8 cellular contexts compared by ENCODE assay signal in the genomic region with DNA sequence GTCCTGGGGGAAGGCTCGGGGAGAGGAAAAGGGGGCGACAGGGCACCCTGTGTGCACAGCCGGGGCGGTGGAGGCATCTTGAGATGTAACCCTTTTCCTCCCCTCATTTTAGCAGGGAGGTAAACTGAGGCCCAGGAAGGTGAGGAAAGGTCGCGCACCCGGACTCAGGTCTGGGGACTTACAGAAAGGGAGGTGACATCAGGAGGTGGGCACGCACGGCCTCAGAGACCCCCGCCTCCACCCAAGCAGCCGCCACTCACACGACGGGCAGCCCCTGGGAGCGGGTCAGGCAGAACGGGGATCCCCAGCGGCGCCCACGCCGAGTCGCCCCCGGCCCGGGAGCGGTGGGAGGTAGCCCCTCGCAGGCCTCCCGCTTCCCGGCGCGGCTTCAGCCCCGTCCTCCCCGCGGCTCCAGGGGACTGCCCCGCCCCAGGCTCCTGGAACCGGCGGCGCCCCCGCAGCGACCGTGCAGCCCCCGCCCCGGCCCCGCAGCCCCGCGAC. TPM values are rescaled to one million over a fixed set of nuclear protein-coding genes. Genes with fewer than 3 reads are reported as not detected.
DNase-seq lines count a peak whose midpoint lies in the region; ATAC-seq and TF ChIP-seq lines count a peak whose summit lies in the region.

No MANE protein-coding gene starts in this region.

- no peaks in the 10 kb centered on the region for H3K27me3 Mint-ChIP-seq in glutamatergic neuron (ENCODE audit: unreplicated experiment)

- DNase-seq in WERI-Rb-1: no peak
- peak; percentile 46 for DNase-seq in glutamatergic neuron
- no peak for DNase-seq in NCI-H1417 treated with DMSO at 0.1 percent for 48 hours (lab: John Stamatoyannopoulos, UW)
- DNase-seq in AG08395 (ENCODE audit: low spot score): no peak

- peak; percentile 22 for ATAC-seq in HG02642 (IDR thresholded peaks at IDR 0.05; ENCODE audit: poor library complexity, unreplicated experiment)
- no peak for ATAC-seq in GM18861 (IDR thresholded peaks at IDR 0.05; ENCODE audit: unreplicated experiment)

- H3K4me1 Mint-ChIP-seq in glutamatergic neuron (ENCODE audit: low read depth, unreplicated experiment): peaks cover 6% of the 10 kb centered on the region

- no peaks in the 10 kb centered on the region for H3K27me3 ChIP-seq in WERI-Rb-1 (ENCODE audit: insufficient read depth, low read depth, severe bottlenecking)

- no peaks in the 10 kb centered on the region for H3K9me3 ChIP-seq in WERI-Rb-1 (ENCODE audit: severe bottlenecking)

- no peaks in the 10 kb centered on the region for H3K36me3 Mint-ChIP-seq in glutamatergic neuron (ENCODE audit: unreplicated experiment)

- H3K4me3 ChIP-seq in GM08714 (ENCODE audit: low read length) (peak overlapping the region; percentile 77), WERI-Rb-1 (ENCODE audit: low read depth, low read length) (peak overlapping the region; percentile 63), skin epidermis (peak overlapping the region; percentile 54 to 98 (median 82))

- H3K27ac Mint-ChIP-seq in glutamatergic neuron (ENCODE audit: unreplicated experiment): peak overlapping the region; percentile 79

- H3K27ac ChIP-seq in WERI-Rb-1 (peak overlapping the region; percentile 85), skin epidermis (peak overlapping the region in 20 of 21 experiments; percentile 12 to 88 (median 79))

- peak overlapping the region; percentile 92 for H3K4me3 Mint-ChIP-seq in glutamatergic neuron (ENCODE audit: unreplicated experiment)

- H3K9me3 Mint-ChIP-seq in glutamatergic neuron (ENCODE audit: unreplicated experiment): peaks cover 6% of the 10 kb centered on the region

- H3K36me3 ChIP-seq in WERI-Rb-1: peaks cover 27% of the 10 kb centered on the region

- TF ChIP-seq CTCF in WERI-Rb-1 (IDR thresholded peaks at IDR 0.05; ENCODE audit: low read depth, low read length): no peak
- TF ChIP-seq CTCF in glutamatergic neuron (IDR thresholded peaks at IDR 0.05; ENCODE audit: partially characterized antibody, unreplicated experiment): no peak

RNA-seq across cellular contexts. Expression of gene PIP5K1C, which starts 0.5 kb away (rescaled TPM):
- total RNA-seq in glutamatergic neuron (ENCODE audit: unreplicated experiment): 169 TPM

RNA-seq across cellular contexts. Expression of gene TJP3, which starts 8.4 kb away (rescaled TPM):
- total RNA-seq in glutamatergic neuron (ENCODE audit: unreplicated experiment): 3.1 TPM
